In genomic region chr17:19752216-19753048, GRCh38 we compare ENCODE assay signal across 14 cellular contexts. TPM values are rescaled to one million over a fixed set of nuclear protein-coding genes. Genes with fewer than 3 reads are reported as not detected.
DNase-seq lines count a peak whose midpoint lies in the region; ATAC-seq, FAIRE-seq and TF ChIP-seq lines count a peak whose summit lies in the region.
"Had no signal": no experiment of that assay in that cellular context is flagged by ENCODE, and none has a peak within 500 bp of the region (broad histone marks: within the 10 kb centered on the region; RNA-seq: fewer than 3 reads in every experiment).

No MANE protein-coding gene starts in this region.

- no peak for TF ChIP-seq RAD21 in HepG2 (CRISPR knock-in tag; IDR thresholded peaks at IDR 0.05)

- TF ChIP-seq CTCF in ascending aorta (IDR thresholded peaks at IDR 0.05), result no peak
- TF ChIP-seq CTCF in HepG2 (CRISPR knock-in tag; IDR thresholded peaks at IDR 0.05), result no peak

- H3K36me3 ChIP-seq in GM23248 (ENCODE audit: low read depth) (no peaks in the 10 kb centered on the region), ascending aorta (no peaks in the 10 kb centered on the region), stomach smooth muscle (ENCODE audit: control insufficient read depth in 2 of 2, insufficient read depth in 2 of 2, low read length in 2 of 2) (no peaks in the 10 kb centered on the region), HAP-1 (replicated peaks) (no peaks in the 10 kb centered on the region), HepG2 (replicated peaks in 1 of 2; ENCODE audit: control insufficient read depth in 1 of 2, insufficient read depth in 2 of 2, low read length in 2 of 2) (no peaks in the 10 kb centered on the region)
- H3K36me3 ChIP-seq: neutrophil had no signal

- TF ChIP-seq POLR2A in HepG2 (IDR thresholded peaks at IDR 0.05; ENCODE audit: insufficient read depth in 1 of 2, low read depth in 2 of 2, low read length in 2 of 2) (no peak), GM18505 (IDR thresholded peaks at IDR 0.05; ENCODE audit: borderline replicate concordance, extremely low read depth, insufficient read depth, insufficient read length) (no peak)

- H2AFZ ChIP-seq in GM23248 (peak overlapping the region; percentile 63), HepG2 (ENCODE audit: low read length) (no peak overlapping the region)

- H3K27ac ChIP-seq in GM23248 (peak overlapping the region; percentile 94), ascending aorta (peak overlapping the region; percentile 93 to 99), layer of hippocampus (ENCODE audit: low read depth, low read length) (peak overlapping the region; percentile 86), stomach smooth muscle (ENCODE audit: low read length) (peak overlapping the region; percentile 58), HepG2 (ENCODE audit: extremely low read length, insufficient read depth, low read length) (no peak overlapping the region)
- H3K27ac ChIP-seq: neutrophil had no signal

- H3K4me1 ChIP-seq in GM23248 (ENCODE audit: insufficient read depth) (peaks cover 27% of the 10 kb centered on the region), ascending aorta (peaks cover 10 to 32% of the 10 kb centered on the region in 2 donors), stomach smooth muscle (ENCODE audit: control insufficient read depth, insufficient read depth, low read length) (peaks cover 23% of the 10 kb centered on the region), HAP-1 (no peaks in the 10 kb centered on the region), HepG2 (ENCODE audit: insufficient read depth, low read length) (peaks cover 57% of the 10 kb centered on the region)

- no TSS peak for BruUV-seq in HepG2 (replicated peaks; lab: Mats Ljungman, UMichigan)

- no peaks in the 10 kb centered on the region for H3K79me2 ChIP-seq in GM23248 (ENCODE audit: insufficient read depth)
- H3K79me2 ChIP-seq in HepG2 (ENCODE audit: insufficient read depth, low read length), result no peaks in the 10 kb centered on the region

- H3K4me3 ChIP-seq in GM23248 (no peak overlapping the region), ascending aorta (no peak overlapping the region), stomach smooth muscle (ENCODE audit: low read length in 2 of 2) (peak overlapping the region in 1 of 2 donors; percentile 22), HAP-1 (no peak overlapping the region), HepG2 (replicated peaks in 1 of 3; ENCODE audit: insufficient read depth in 1 of 3, low read depth in 2 of 3, low read length in 3 of 3) (no peak overlapping the region)

- H3K9me2 ChIP-seq in GM23248 (ENCODE audit: insufficient read depth), result no peaks in the 10 kb centered on the region

- intact Hi-C loops in ascending aorta (cut with DNase I), result loop anchor here (1.0 to 5.0 kb wide), 4 partner anchors 24 to 304 kb away; partner anchors contain the start of gene ALDH3A2
- intact Hi-C loops in HepG2 (cut with micrococcal nuclease; ENCODE audit: unreplicated experiment), result no loop called here

- H3K27me3 ChIP-seq in GM23248 (replicated peaks; ENCODE audit: insufficient read depth) (no peaks in the 10 kb centered on the region), ascending aorta (no peaks in the 10 kb centered on the region), layer of hippocampus (ENCODE audit: control insufficient read depth, insufficient read depth, low read length) (no peaks in the 10 kb centered on the region), stomach smooth muscle (ENCODE audit: control insufficient read depth in 1 of 2, insufficient read depth in 2 of 2, low read length in 2 of 2) (no peaks in the 10 kb centered on the region), HAP-1 (ENCODE audit: low read depth) (no peaks in the 10 kb centered on the region), HepG2 (ENCODE audit: control insufficient read depth in 1 of 2, insufficient read depth in 2 of 2, low read length in 2 of 2) (no peaks in the 10 kb centered on the region)

- H3K4me2 ChIP-seq in GM23248 (ENCODE audit: unreplicated experiment) (no peak overlapping the region), HepG2 (ENCODE audit: low read depth, low read length) (no peak overlapping the region)

- ATAC-seq in HG03432 (IDR thresholded peaks at IDR 0.05; ENCODE audit: unreplicated experiment), result no peak
- ATAC-seq in HepG2, result no peak
- no peak for ATAC-seq in GM18505 (IDR thresholded peaks at IDR 0.05; ENCODE audit: unreplicated experiment)

- CTCF ChIA-PET in HepG2 (lab: Yijun Ruan, JAX; ENCODE audit: low intra/inter-chr PET ratio, low total read pairs), result no interaction called here

- in situ Hi-C loops in GM23248 (cut with MboI) (loop anchor here (25.0 kb wide), 1 partner anchor 490 kb away; no protein-coding TSS in a partner anchor), HAP-1 (cut with MboI; ENCODE audit: low sequenced_read_pairs) (no loop called here), HepG2 (cut with HindIII; ENCODE audit: extremely low pct_ligation_motif_present, low pct_unique_long_range_greater_than_20kb) (no loop called here)

- H3K9me3 ChIP-seq in GM23248 (ENCODE audit: low read depth) (no peaks in the 10 kb centered on the region), ascending aorta (no peaks in the 10 kb centered on the region), stomach smooth muscle (ENCODE audit: control insufficient read depth in 2 of 2, low read length in 2 of 2) (no peaks in the 10 kb centered on the region), HAP-1 (no peaks in the 10 kb centered on the region), HepG2 (ENCODE audit: low read length) (no peaks in the 10 kb centered on the region)
- H3K9me3 ChIP-seq: neutrophil had no signal

- TF ChIP-seq EP300 in HepG2 (IDR thresholded peaks at IDR 0.05; ENCODE audit: low read depth in 2 of 2, low read length in 2 of 2) (no peak), HepG2 (CRISPR knock-in tag; IDR thresholded peaks at IDR 0.05; ENCODE audit: borderline replicate concordance) (no peak)

- WGBS in GM23248 (ENCODE audit: low coverage in 1 of 2, low lambda C conversion rate in 2 of 2, missing lambda C conversion rate in 2 of 2), 2 experiments, result 83% methylated on average over 15 of the region's 15 CpGs
- 74% methylated on average over 14 of the region's 15 CpGs for WGBS in HepG2 (ENCODE audit: low lambda C conversion rate)

- peaks cover 8% of the 10 kb centered on the region; the same call in 1 of the 2 replicates for H3F3A ChIP-seq in GM23248 (ENCODE audit: insufficient read depth)

- DNase-seq in GM23248 (peak; percentile 17), ascending aorta (ENCODE audit: low spot score in 2 of 2) (no peak), HAP-1 (ENCODE audit: low spot score in 2 of 2) (no peak), HepG2 (ENCODE audit: low spot score) (no peak)
- DNase-seq: activated naive CD8-positive, alpha-beta T cell treated with anti-CD3 and anti-CD28 coated beads, Interleukin-2, amount 10 ng/mL, durations not matched to agents 7 days and 5 days; NCI-H1436 treated with DMSO at 0.1 percent for 48 hours; stimulated activated CD4-positive, alpha-beta T cell treated with anti-CD3 and anti-CD28 coated beads, Interleukin-1b, Interleukin-23, amount 100 ng/mL, for 48 hours; stimulated activated naive CD4-positive, alpha-beta T cell treated with Interleukin-2 at 50 U/mL for 16 hours had no signal

- POLR2A ChIA-PET in HepG2 (lab: Yijun Ruan, JAX), result interaction anchor here (2.0 kb wide), 1 partner anchor 104 kb away, joined by 4 read pairs; the partner anchor contains the start of gene ALDH3A2

- H3K9ac ChIP-seq in GM23248, result peak overlapping the region; percentile 76
- no peak overlapping the region for H3K9ac ChIP-seq in stomach smooth muscle (ENCODE audit: low read length in 2 of 2)
- H3K9ac ChIP-seq in HepG2 (ENCODE audit: insufficient read depth, low read depth, low read length), result no peak overlapping the region

- no peak for FAIRE-seq in HepG2 (lab: Jason Lieb, UNC)
- FAIRE-seq: GM12892 had no signal

- H4K20me1 ChIP-seq in GM23248 (ENCODE audit: insufficient read depth) (no peaks in the 10 kb centered on the region), HepG2 (ENCODE audit: insufficient read depth, low read length) (no peaks in the 10 kb centered on the region)

RNA-seq across cellular contexts. Expression of gene ALDH3A1, which starts 4.3 kb away (rescaled TPM):
- total RNA-seq in GM23248 (2014; rRNA removed; shearing (Covaris generic)), result 1.2 and 22.1 TPM in 2 replicates
- polyA plus RNA-seq in GM23248 (2016; fragmentation: Nextera tagmentation; extraction: Ambion mirVana) (0.55 TPM in 1 of 2 replicates, not detected in the other), HepG2 (2011; rRNA removed) (0.07 and 0.29 TPM in 2 replicates)
- total RNA-seq in ascending aorta (14.4 TPM), HepG2 (2016; rRNA removed; fragmentation: Illumina TruSeq; extraction: Trizol) (0.45 and 0.62 TPM in 2 replicates)
- total RNA-seq in HepG2 (2016; cell fraction: cytosol; rRNA removed; fragmentation: Illumina TruSeq; extraction: Trizol; ENCODE audit: low read depth), result 0.18 and 0.61 TPM in 2 replicates
- total RNA-seq in HepG2 (2016; cell fraction: insoluble cytoplasmic fraction; rRNA removed; fragmentation: Illumina TruSeq; extraction: Trizol), result 0.50 and 0.65 TPM in 2 replicates
- total RNA-seq in HepG2 (2016; cell fraction: membrane; rRNA removed; fragmentation: Illumina TruSeq; extraction: Trizol), result 0.38 and 0.49 TPM in 2 replicates
- 0.25 and 0.50 TPM in 2 replicates for total RNA-seq in HepG2 (2016; cell fraction: nucleus; rRNA removed; fragmentation: Illumina TruSeq; extraction: Trizol)
- 0.09 TPM in 1 of 2 replicates, not detected in the other for polyA plus RNA-seq in HepG2 (2011; cell fraction: cytosol; rRNA removed)
- polyA plus RNA-seq in HepG2 (2011; cell fraction: nucleus; rRNA removed), result 0.11 and 0.19 TPM in 2 replicates
- polyA plus RNA-seq in HepG2 (2012), result 0.08 and 0.13 TPM in 2 replicates
- polyA plus RNA-seq in HepG2 (2016; cell fraction: cytosol; fragmentation: Illumina TruSeq; extraction: Trizol; ENCODE audit: low read depth), result 0.10 and 0.26 TPM in 2 replicates
- 0.56 and 0.68 TPM in 2 replicates for polyA plus RNA-seq in HepG2 (2016; cell fraction: insoluble cytoplasmic fraction; fragmentation: Illumina TruSeq; extraction: Trizol; ENCODE audit: low read depth)
- polyA plus RNA-seq in HepG2 (2016; cell fraction: membrane; fragmentation: Illumina TruSeq; extraction: Trizol; ENCODE audit: low read depth), result 0.30 and 0.86 TPM in 2 replicates
- 0.92 and 2.1 TPM in 2 replicates for polyA plus RNA-seq in HepG2 (2016; cell fraction: nucleus; fragmentation: Illumina TruSeq; extraction: Trizol; ENCODE audit: insufficient read depth, low read depth)
- 10.9 TPM in 1 of 2 replicates, not detected in the other for polyA minus RNA-seq in HepG2 (2011; rRNA and poly(A)+ RNA removed; ENCODE audit: low replicate concordance)
- polyA minus RNA-seq in HepG2 (2011; cell fraction: cytosol; rRNA and poly(A)+ RNA removed), result not detected in 2 replicates
- polyA minus RNA-seq in HepG2 (2011; cell fraction: nucleus; rRNA and poly(A)+ RNA removed), result not detected in 2 replicates
- total RNA-seq: activated naive CD8-positive, alpha-beta T cell treated with anti-CD3 and anti-CD28 coated beads, Interleukin-2, amount 10 ng/mL, durations not matched to agents 7 days and 5 days had no signal

RNA-seq across cellular contexts. Expression of gene SLC47A2, which starts 36.0 kb away (rescaled TPM):
- not detected in 2 replicates for total RNA-seq in GM23248 (2014; rRNA removed; shearing (Covaris generic))
- polyA plus RNA-seq in GM23248 (2016; fragmentation: Nextera tagmentation; extraction: Ambion mirVana), result not detected in 2 replicates
- total RNA-seq in ascending aorta, result not detected
- total RNA-seq in HepG2 (2016; rRNA removed; fragmentation: Illumina TruSeq; extraction: Trizol), result 0.04 TPM in 1 of 2 replicates, not detected in the other
- total RNA-seq in HepG2 (2016; cell fraction: cytosol; rRNA removed; fragmentation: Illumina TruSeq; extraction: Trizol; ENCODE audit: low read depth), result not detected in 2 replicates
- 0.04 TPM in 1 of 2 replicates, not detected in the other for total RNA-seq in HepG2 (2016; cell fraction: insoluble cytoplasmic fraction; rRNA removed; fragmentation: Illumina TruSeq; extraction: Trizol)
- total RNA-seq in HepG2 (2016; cell fraction: membrane; rRNA removed; fragmentation: Illumina TruSeq; extraction: Trizol), result 0.06 TPM in 1 of 2 replicates, not detected in the other
- total RNA-seq in HepG2 (2016; cell fraction: nucleus; rRNA removed; fragmentation: Illumina TruSeq; extraction: Trizol), result 0.25 TPM in 1 of 2 replicates, not detected in the other
- polyA plus RNA-seq in HepG2 (2011; rRNA removed), result not detected in 2 replicates
- polyA plus RNA-seq in HepG2 (2011; cell fraction: cytosol; rRNA removed), result not detected in 2 replicates
- not detected in 2 replicates for polyA plus RNA-seq in HepG2 (2011; cell fraction: nucleus; rRNA removed)
- polyA plus RNA-seq in HepG2 (2012), result 0.07 and 0.17 TPM in 2 replicates
- polyA plus RNA-seq in HepG2 (2016; cell fraction: cytosol; fragmentation: Illumina TruSeq; extraction: Trizol; ENCODE audit: low read depth), result not detected in 2 replicates
- polyA plus RNA-seq in HepG2 (2016; cell fraction: insoluble cytoplasmic fraction; fragmentation: Illumina TruSeq; extraction: Trizol; ENCODE audit: low read depth), result not detected in 2 replicates
- polyA plus RNA-seq in HepG2 (2016; cell fraction: membrane; fragmentation: Illumina TruSeq; extraction: Trizol; ENCODE audit: low read depth), result not detected in 2 replicates
- not detected in 2 replicates for polyA plus RNA-seq in HepG2 (2016; cell fraction: nucleus; fragmentation: Illumina TruSeq; extraction: Trizol; ENCODE audit: insufficient read depth, low read depth)
- 0.21 TPM in 1 of 2 replicates, not detected in the other for polyA minus RNA-seq in HepG2 (2011; rRNA and poly(A)+ RNA removed; ENCODE audit: low replicate concordance)
- not detected in 2 replicates for polyA minus RNA-seq in HepG2 (2011; cell fraction: cytosol; rRNA and poly(A)+ RNA removed)
- polyA minus RNA-seq in HepG2 (2011; cell fraction: nucleus; rRNA and poly(A)+ RNA removed), result not detected in 2 replicates
- total RNA-seq: activated naive CD8-positive, alpha-beta T cell treated with anti-CD3 and anti-CD28 coated beads, Interleukin-2, amount 10 ng/mL, durations not matched to agents 7 days and 5 days had no signal
